ENCODE assay signal across 2 cellular contexts in genomic region chr20:46554850-46555249, GRCh38.
A peak's percentile ranks its signal among the peaks of the same experiment; 100 is the strongest.
TF ChIP-seq lines count a peak whose summit lies in the region.

No MANE protein-coding gene starts in this region.

TF ChIP-seq in GM23338, 12 proteins besides CTCF, POLR2A, EP300 and RAD21:
- TF ChIP-seq REST (IDR thresholded peaks at IDR 0.05; ENCODE audit: unreplicated experiment) = no peak
- no peak for TF ChIP-seq STAT1 (IDR thresholded peaks at IDR 0.05; ENCODE audit: unreplicated experiment)
- no peak for TF ChIP-seq EZH2phosphoT487 (IDR thresholded peaks at IDR 0.05; ENCODE audit: unreplicated experiment)
- no peak for TF ChIP-seq EZH2 (IDR thresholded peaks at IDR 0.05; ENCODE audit: low read depth, unreplicated experiment)
- no peak for TF ChIP-seq CREB1 (CRISPR knock-in tag; IDR thresholded peaks at IDR 0.05; ENCODE audit: low read depth)
- no peak for TF ChIP-seq JUNB (IDR thresholded peaks at IDR 0.05; ENCODE audit: unreplicated experiment)
- peak; percentile 78; the same call in 1 of the 2 replicates for TF ChIP-seq NANOG (IDR thresholded peaks at IDR 0.05; ENCODE audit: borderline replicate concordance)

TF ChIP-seq in WTC11, 78 proteins besides CTCF, POLR2A, EP300 and RAD21:
- TF ChIP-seq ZNF317 (CRISPR knock-in tag; IDR thresholded peaks at IDR 0.05; ENCODE audit: borderline replicate concordance, low read depth) = no peak
- TF ChIP-seq TP53 (CRISPR knock-in tag; IDR thresholded peaks at IDR 0.05) = 0 out of 2 replicates have a peak, but pooled peaks have one; percentile 15
- TF ChIP-seq ZNF425 (CRISPR knock-in tag; conservative IDR thresholded peaks at IDR 0.05) = no peak
